Comparison of ENCODE assay signal across 8 cellular contexts in the genomic region with DNA sequence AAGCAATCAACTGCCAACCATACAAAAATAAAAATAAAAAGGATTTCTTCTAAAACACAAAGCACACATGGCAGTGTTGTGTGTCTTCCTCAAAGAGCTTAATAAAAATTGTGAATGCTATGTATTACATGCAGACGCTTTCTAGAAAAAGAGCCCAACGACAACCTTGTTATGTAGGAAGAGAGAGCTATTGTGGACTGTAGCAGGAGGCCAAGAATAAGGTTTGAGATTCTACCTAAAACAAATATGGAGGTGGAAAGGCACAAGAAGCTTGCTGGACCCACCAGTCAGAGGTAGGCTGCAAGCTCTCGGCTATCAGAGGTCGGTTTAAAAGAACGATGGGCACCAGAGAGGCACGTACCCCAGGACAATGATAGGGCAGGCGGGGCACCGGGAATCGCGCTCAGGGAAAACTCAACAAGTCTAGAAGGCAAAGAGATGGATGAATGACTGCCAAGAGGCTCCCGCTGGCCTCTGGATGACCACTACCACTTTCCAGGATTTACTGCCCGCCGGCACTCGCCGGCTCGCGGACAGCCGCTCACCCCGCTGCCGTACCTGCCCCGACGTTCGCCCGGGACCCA. TPM values are rescaled to one million over a fixed set of nuclear protein-coding genes. Genes with fewer than 3 reads are reported as not detected.
DNase-seq lines count a peak whose midpoint lies in the region; ATAC-seq, FAIRE-seq and TF ChIP-seq lines count a peak whose summit lies in the region.

No MANE protein-coding gene starts in this region.

- POLR2A ChIA-PET in Caco-2 (lab: Charles Lee) (interaction anchor here (1.3 kb wide), 1 partner anchor 139 kb away, joined by 3 read pairs; the partner anchor contains the start of gene BTBD1), K562 (lab: Yijun Ruan, JAX) (interaction anchor here (0.8 to 2.3 kb wide), 4 partner anchors 13 to 140 kb away, joined by 3 to 12 read pairs (median 4); partner anchors contain the start of gene BTBD1)

- peaks cover 3% of the 10 kb centered on the region for H3K27me3 Mint-ChIP-seq in Caco-2 (ENCODE audit: insufficient read depth, unreplicated experiment)
- H3K27me3 Mint-ChIP-seq in stimulated activated naive B cell treated with anti-CD40 and anti-IgM and Interleukin-4, amounts not matched to agents 10 μg/mL and 1 μg/mL and 100 μg/mL, for 72 hours: peaks cover 8 to 9% of the 10 kb centered on the region in 2 donors

- WGBS in K562 (ENCODE audit: insufficient coverage, low coverage, missing lambda C conversion rate): 11% methylated on average over 20 of the region's 24 CpGs

- H3K27me3 ChIP-seq in Caco-2 (replicated peaks; ENCODE audit: control insufficient read depth, insufficient read depth, low read length) (no peaks in the 10 kb centered on the region; the same call in 1 of the 2 replicates), KMS-11 (ENCODE audit: insufficient read depth, low read depth) (peaks cover 62% of the 10 kb centered on the region), K562 (ENCODE audit: control insufficient read depth in 2 of 2, insufficient read depth in 2 of 2, low read length in 2 of 2) (peaks cover 2 to 6% of the 10 kb centered on the region in 2 experiments; a peak in 3 of 5 replicates)

- H3K9me1 ChIP-seq in K562 (ENCODE audit: control insufficient read depth, insufficient read depth, low read length): no peaks in the 10 kb centered on the region

- H3K4me1 Mint-ChIP-seq in Caco-2 (ENCODE audit: low read depth, unreplicated experiment): peaks cover 5% of the 10 kb centered on the region
- peaks cover 5 to 24% of the 10 kb centered on the region in 2 donors for H3K4me1 Mint-ChIP-seq in stimulated activated naive B cell treated with anti-CD40 and anti-IgM and Interleukin-4, amounts not matched to agents 10 μg/mL and 1 μg/mL and 100 μg/mL, for 72 hours

- no peaks in the 10 kb centered on the region for H3K36me3 Mint-ChIP-seq in Caco-2 (ENCODE audit: insufficient read depth, unreplicated experiment)
- peaks cover 2 to 3% of the 10 kb centered on the region in 2 donors for H3K36me3 Mint-ChIP-seq in stimulated activated naive B cell treated with anti-CD40 and anti-IgM and Interleukin-4, amounts not matched to agents 10 μg/mL and 1 μg/mL and 100 μg/mL, for 72 hours

- in situ Hi-C loops in K562 (cut with MboI): no loop called here

- H3K9ac ChIP-seq in KMS-11 (no peak overlapping the region), K562 (ENCODE audit: insufficient read depth in 1 of 2, low read depth in 2 of 2, low read length in 2 of 2) (peak overlapping the region; percentile 65 to 88)

- no peaks in the 10 kb centered on the region for H3K9me3 Mint-ChIP-seq in Caco-2 (ENCODE audit: unreplicated experiment)
- no peaks in the 10 kb centered on the region for H3K9me3 Mint-ChIP-seq in stimulated activated naive B cell treated with anti-CD40 and anti-IgM and Interleukin-4, amounts not matched to agents 10 μg/mL and 1 μg/mL and 100 μg/mL, for 72 hours

- BruUV-seq in Caco-2 (replicated peaks; lab: Mats Ljungman, UMichigan) (no TSS peak), K562 (replicated peaks; lab: Mats Ljungman, UMichigan) (no TSS peak)

- DNase-seq in Caco-2: no peak
- DNase-seq in K562 (ENCODE audit: extremely low read depth in 1 of 4, low spot score in 3 of 4): peak in 2 of 4 experiments; percentile 20 to 30
- DNase-seq in iPS-NIHi7 (ENCODE audit: extremely low spot score): peak; percentile 24
- DNase-seq in stimulated activated naive B cell treated with anti-CD40 and anti-IgM and Interleukin-4, amounts not matched to agents 10 μg/mL and 1 μg/mL and 100 μg/mL, for 72 hours: no peak
- no peak for DNase-seq in GF-D8 (lab: John Stamatoyannopoulos, UW)
- no peak for DNase-seq in GM19240 (ENCODE audit: insufficient read length, low spot score)
- DNase-seq in GM12892 (ENCODE audit: insufficient read length): no peak

- intact Hi-C loops in Caco-2 (cut with micrococcal nuclease; ENCODE audit: unreplicated experiment): no loop called here
- intact Hi-C loops in K562 (cut with micrococcal nuclease): loop anchor here (5.0 kb wide), 3 partner anchors 99 to 359 kb away; partner anchors contain the start of genes BTBD1 and TM6SF1

- TF ChIP-seq EP300 in K562 (IDR thresholded peaks at IDR 0.05; ENCODE audit: low read length): no peak

- H2AFZ ChIP-seq in KMS-11 (ENCODE audit: low read depth): peak overlapping the region; percentile 58; the same call in 1 of the 2 replicates
- H2AFZ ChIP-seq in K562 (ENCODE audit: low read depth, low read length): peak overlapping the region; percentile 84

- H3K79me2 ChIP-seq in KMS-11 (ENCODE audit: insufficient read depth, low read depth) (no peaks in the 10 kb centered on the region), K562 (ENCODE audit: control insufficient read depth, insufficient read depth, low read length) (peaks cover 47% of the 10 kb centered on the region)

- TF ChIP-seq POLR2A in K562 (conservative IDR thresholded peaks at IDR 0.05) (no peak), GM12892 (IDR thresholded peaks at IDR 0.05; ENCODE audit: low read depth, low read length) (no peak)

- no peak for FAIRE-seq in K562 (lab: Jason Lieb, UNC)
- FAIRE-seq in GM12892 (lab: Jason Lieb, UNC): no peak

- H3K27ac ChIP-seq in KMS-11 (no peak overlapping the region), K562 (ENCODE audit: extremely low read depth, low read depth, low read length) (peak overlapping the region; percentile 68)

- H3K4me3 ChIP-seq in Caco-2 (ENCODE audit: low read depth, low read length) (peak overlapping the region; percentile 70), KMS-11 (IDR thresholded peaks at IDR 0.05; ENCODE audit: insufficient read depth, low read depth, low read length) (no peak overlapping the region), K562 (peak overlapping the region; percentile 69)

- peak overlapping the region; percentile 92 for H3K4me3 Mint-ChIP-seq in Caco-2 (ENCODE audit: unreplicated experiment)
- peak overlapping the region; percentile 85 to 87 for H3K4me3 Mint-ChIP-seq in stimulated activated naive B cell treated with anti-CD40 and anti-IgM and Interleukin-4, amounts not matched to agents 10 μg/mL and 1 μg/mL and 100 μg/mL, for 72 hours

- H3K9me3 ChIP-seq in Caco-2: no peaks in the 10 kb centered on the region
- no peaks in the 10 kb centered on the region for H3K9me3 ChIP-seq in K562 (replicated peaks; ENCODE audit: control insufficient read depth, insufficient read depth, low read depth, low read length)

- H4K20me1 ChIP-seq in KMS-11 (ENCODE audit: insufficient read depth) (no peaks in the 10 kb centered on the region), K562 (replicated peaks; ENCODE audit: control insufficient read depth, insufficient read depth, low read length) (no peaks in the 10 kb centered on the region; the same call in 1 of the 2 replicates)

- TF ChIP-seq CTCF in Caco-2 (IDR thresholded peaks at IDR 0.05; ENCODE audit: insufficient read depth in 1 of 2, low read depth in 1 of 2, low read length in 1 of 2, severe bottlenecking in 1 of 2, unreplicated experiment in 1 of 2): no peak
- TF ChIP-seq CTCF in KMS-11 (conservative IDR thresholded peaks at IDR 0.05; ENCODE audit: low read depth, low read length): no peak
- no peak for TF ChIP-seq CTCF in K562 (IDR thresholded peaks at IDR 0.05 in 2 of 3, conservative IDR thresholded peaks at IDR 0.05 in 1 of 3; ENCODE audit: insufficient read depth in 2 of 3, low read depth in 1 of 3, low read length in 3 of 3)

- 0 out of 2 replicates have a peak, but pooled peaks cover 6% of the 10 kb centered on the region for H3K4me1 ChIP-seq in Caco-2
- peaks cover under 1% of the 10 kb centered on the region for H3K4me1 ChIP-seq in KMS-11 (ENCODE audit: low read depth, poor library complexity, severe bottlenecking)
- H3K4me1 ChIP-seq in K562 (replicated peaks in 1 of 2; ENCODE audit: control insufficient read depth in 2 of 2, insufficient read depth in 2 of 2, low read length in 2 of 2): peaks cover 14 to 18% of the 10 kb centered on the region in 2 experiments

- H3K36me3 ChIP-seq in Caco-2 (ENCODE audit: control insufficient read depth, insufficient read depth, low read length) (no peaks in the 10 kb centered on the region), KMS-11 (ENCODE audit: insufficient read depth) (no peaks in the 10 kb centered on the region), K562 (ENCODE audit: control insufficient read depth, insufficient read depth, low read length) (no peaks in the 10 kb centered on the region; the same call in 2 of the 3 replicates)

- peak overlapping the region; percentile 49 for H3K4me2 ChIP-seq in KMS-11
- peak overlapping the region; percentile 79 for H3K4me2 ChIP-seq in K562 (ENCODE audit: insufficient read depth, low read length)

- peak overlapping the region; percentile 87 for H3K27ac Mint-ChIP-seq in Caco-2 (ENCODE audit: unreplicated experiment)
- H3K27ac Mint-ChIP-seq in stimulated activated naive B cell treated with anti-CD40 and anti-IgM and Interleukin-4, amounts not matched to agents 10 μg/mL and 1 μg/mL and 100 μg/mL, for 72 hours: peak overlapping the region; percentile 91

- peak; percentile 7 for ATAC-seq in K562
- ATAC-seq in stimulated activated naive B cell treated with anti-CD40 and anti-IgM and Interleukin-4, amounts not matched to agents 10 μg/mL and 1 μg/mL and 100 μg/mL, for 72 hours (replicated peaks): peak in 1 of 2 donors; percentile 22

- no peak for TF ChIP-seq RAD21 in K562 (CRISPR knock-in tag; conservative IDR thresholded peaks at IDR 0.05 in 1 of 2, IDR thresholded peaks at IDR 0.05 in 1 of 2)

- CTCF ChIA-PET in Caco-2 (lab: Charles Lee): no interaction called here
- CTCF ChIA-PET in K562 (lab: Yijun Ruan, JAX; ENCODE audit: low intra/inter-chr PET ratio): no interaction called here

TF ChIP-seq in K562, 482 proteins besides CTCF, POLR2A, EP300 and RAD21 (continues in another document):
- TF ChIP-seq CHD1 (IDR thresholded peaks at IDR 0.05; ENCODE audit: low read length): peak; percentile 19

RNA-seq across cellular contexts. Expression of gene HDGFL3, which starts 1.1 kb away (rescaled TPM):
- 22.9 TPM in 2 replicates for total RNA-seq in Caco-2 (2022)
- 5.1 and 15.8 TPM in 2 replicates for total RNA-seq in K562 (2011; cell fraction: chromatin; rRNA removed; ENCODE audit: low replicate concordance)
- total RNA-seq in K562 (2011; cell fraction: nucleolus; rRNA removed): 2.6 and 3.2 TPM in 2 replicates
- total RNA-seq in K562 (2011; cell fraction: nucleoplasm; rRNA removed): 4.5 and 7.9 TPM in 2 replicates
- 30.2 and 31.4 TPM in 2 replicates for total RNA-seq in K562 (2014; rRNA removed)
- total RNA-seq in K562 (2014; rRNA removed; fragmentation: Illumina TruSeq; extraction: Trizol): 41.1 and 46.3 TPM in 2 replicates
- 39.5 and 41.0 TPM in 2 replicates for total RNA-seq in K562 (2015; rRNA removed; fragmentation: Illumina TruSeq; extraction: Trizol)
- total RNA-seq in K562 (2021): 33.6 and 37.6 TPM in 2 replicates
- 6.8 and 10.9 TPM in 2 replicates for polyA plus RNA-seq in K562 (2011; rRNA removed)
- polyA plus RNA-seq in K562 (2011; cell fraction: cytosol; rRNA removed): 0.24 and 2.7 TPM in 2 replicates
- polyA plus RNA-seq in K562 (2011; cell fraction: nucleus; rRNA removed): 0.82 and 4.2 TPM in 2 replicates
- polyA plus RNA-seq in K562 (2012): 21.3 and 25.2 TPM in 2 replicates
- polyA plus RNA-seq in K562 (2014; fragmentation: Illumina TruSeq; extraction: Trizol): 34.4 and 42.0 TPM in 2 replicates
- polyA plus RNA-seq in K562 (2014; fragmentation: Nextera tagmentation; extraction: Ambion mirVana): 1 to 10 TPM; 6.7 to 7.5 TPM
- 16.8 and 27.7 TPM in 2 replicates for polyA plus RNA-seq in K562 (2014; rRNA removed)
- 4.3 and 13.1 TPM in 2 replicates for polyA minus RNA-seq in K562 (2011; rRNA and poly(A)+ RNA removed)
- 7.0 and 7.6 TPM in 2 replicates for polyA minus RNA-seq in K562 (2011; cell fraction: cytosol; rRNA and poly(A)+ RNA removed)
- 0.54 and 6.2 TPM in 2 replicates for polyA minus RNA-seq in K562 (2011; cell fraction: nucleus; rRNA and poly(A)+ RNA removed)
- polyA plus RNA-seq in GM12892 (2012; ENCODE audit: missing spikeins): 29.8 TPM
